In genomic region chr17:40307001-40307690, GRCh38 we compare ENCODE assay signal across 4 cellular contexts.
A peak's percentile ranks its signal among the peaks of the same experiment; 100 is the strongest.
TF ChIP-seq lines count a peak whose summit lies in the region.

No MANE protein-coding gene starts in this region.

TF ChIP-seq in A549, 52 proteins besides CTCF, POLR2A, EP300 and RAD21:
- TF ChIP-seq MAFK (IDR thresholded peaks at IDR 0.05; ENCODE audit: partially characterized antibody), result peak; percentile 96
- no peak for TF ChIP-seq RARB (CRISPR knock-in tag; IDR thresholded peaks at IDR 0.05)
TF ChIP-seq in A549: peak in this region for 1.

TF ChIP-seq in IMR-90, 13 proteins besides CTCF, POLR2A, EP300 and RAD21:
- TF ChIP-seq ELK1 (IDR thresholded peaks at IDR 0.05; ENCODE audit: borderline replicate concordance, low read depth, low read length) (no peak), MAFK (IDR thresholded peaks at IDR 0.05; ENCODE audit: low read depth, low read length) (peak; percentile 92), FOS (IDR thresholded peaks at IDR 0.05; ENCODE audit: low read depth, low read length) (no peak)

TF ChIP-seq in liver, 16 proteins besides CTCF, POLR2A, EP300 and RAD21:
- TF ChIP-seq HNF4G (IDR thresholded peaks at IDR 0.05), result no peak
- no peak for TF ChIP-seq REST (IDR thresholded peaks at IDR 0.05)
- no peak for TF ChIP-seq FOXA2 (IDR thresholded peaks at IDR 0.05)
- no peak for TF ChIP-seq ATF3 (IDR thresholded peaks at IDR 0.05)
- no peak for TF ChIP-seq YY1 (IDR thresholded peaks at IDR 0.05)
- no peak for TF ChIP-seq GABPA (IDR thresholded peaks at IDR 0.05 in 1 of 2, conservative IDR thresholded peaks at IDR 0.05 in 1 of 2)
- TF ChIP-seq TAF1 (conservative IDR thresholded peaks at IDR 0.05), result no peak
- TF ChIP-seq FOXA1 (IDR thresholded peaks at IDR 0.05), result no peak
- TF ChIP-seq HNF4A (conservative IDR thresholded peaks at IDR 0.05), result no peak
- TF ChIP-seq JUND (IDR thresholded peaks at IDR 0.05), result no peak
- no peak for TF ChIP-seq RXRA (IDR thresholded peaks at IDR 0.05)
- no peak for TF ChIP-seq NR2F2 (IDR thresholded peaks at IDR 0.05)
- no peak for TF ChIP-seq EGR1 (IDR thresholded peaks at IDR 0.05; ENCODE audit: low read depth in 2 of 2)
- no peak for TF ChIP-seq ZBTB33 (IDR thresholded peaks at IDR 0.05)
- TF ChIP-seq MAX (IDR thresholded peaks at IDR 0.05), result no peak
- TF ChIP-seq SP1 (IDR thresholded peaks at IDR 0.05), result no peak

TF ChIP-seq in HEK293T, 16 proteins besides CTCF, POLR2A, EP300 and RAD21:
- TF ChIP-seq FOXM1 (IDR thresholded peaks at IDR 0.05; ENCODE audit: borderline replicate concordance) (no peak), ARNT (IDR thresholded peaks at IDR 0.05) (no peak), TARDBP (IDR thresholded peaks at IDR 0.05) (no peak), FOXA1 (IDR thresholded peaks at IDR 0.05) (no peak), ELF4 (IDR thresholded peaks at IDR 0.05) (no peak), NFRKB (IDR thresholded peaks at IDR 0.05) (no peak), SP1 (IDR thresholded peaks at IDR 0.05) (no peak), SUZ12 (IDR thresholded peaks at IDR 0.05) (no peak), FOXK2 (IDR thresholded peaks at IDR 0.05) (no peak), LEF1 (IDR thresholded peaks at IDR 0.05; ENCODE audit: borderline replicate concordance) (no peak), L3MBTL2 (conservative IDR thresholded peaks at IDR 0.05) (no peak), BHLHE40 (IDR thresholded peaks at IDR 0.05; ENCODE audit: borderline replicate concordance) (no peak), HDGF (IDR thresholded peaks at IDR 0.05; ENCODE audit: borderline replicate concordance) (no peak)
